1 cellular context compared by ENCODE assay signal in genomic region chr19:56091066-56091490, GRCh38.
TF ChIP-seq lines count a peak whose summit lies in the region.

No MANE protein-coding gene starts in this region.

TF ChIP-seq in HEK293, 187 proteins besides CTCF, POLR2A, EP300 and RAD21 (continued from another document):
- TF ChIP-seq ATF2 (tag by site-specific recombination; IDR thresholded peaks at IDR 0.05; ENCODE audit: low read depth) = peak; percentile 63
- TF ChIP-seq ZNF24 (tag by site-specific recombination; IDR thresholded peaks at IDR 0.05) = 0 out of 2 replicates have a peak, but pooled peaks have one; percentile 57
- TF ChIP-seq ZNF404 (tag by site-specific recombination; IDR thresholded peaks at IDR 0.05) = no peak
- TF ChIP-seq ZNF560 (tag by site-specific recombination; IDR thresholded peaks at IDR 0.05; ENCODE audit: borderline replicate concordance) = no peak
- TF ChIP-seq ZIC2 (tag by site-specific recombination; IDR thresholded peaks at IDR 0.05) = no peak
- peak; percentile 89 for TF ChIP-seq KLF17 (tag by site-specific recombination; IDR thresholded peaks at IDR 0.05)
